Comparison of ENCODE assay signal across 24 cellular contexts in genomic region chr17:73974536-73974935, GRCh38.
A peak's percentile ranks its signal among the peaks of the same experiment; 100 is the strongest.
DNase-seq lines count a peak whose midpoint lies in the region; TF ChIP-seq lines count a peak whose summit lies in the region.
"Had no signal": no experiment of that assay in that cellular context is flagged by ENCODE, and none has a peak within 500 bp of the region (broad histone marks: within the 10 kb centered on the region; RNA-seq: fewer than 3 reads in every experiment).

No MANE protein-coding gene starts in this region.

- no peak overlapping the region for H4K5ac ChIP-seq in mesendoderm (ENCODE audit: low read length)

- intact Hi-C loops in lower leg skin (cut with DNase I; ENCODE audit: low total_unique reads): no loop called here

- H3K4ac ChIP-seq in mesendoderm (ENCODE audit: low read depth, low read length) (no peak overlapping the region), mesenchymal stem cell (ENCODE audit: low read depth in 1 of 2, low read length in 2 of 2) (no peak overlapping the region)

- H2BK15ac ChIP-seq in mesendoderm (replicated peaks; ENCODE audit: low read depth): no peak overlapping the region
- no peak overlapping the region for H2BK15ac ChIP-seq in mesenchymal stem cell (ENCODE audit: low read depth, poor library complexity, severe bottlenecking)

- H2BK12ac ChIP-seq in mesenchymal stem cell (ENCODE audit: low read length in 2 of 2): no peak overlapping the region

- H3K14ac ChIP-seq in mesenchymal stem cell (ENCODE audit: low read length in 2 of 2): no peak overlapping the region

- H3K79me1 ChIP-seq in mesendoderm (ENCODE audit: low read length): no peaks in the 10 kb centered on the region
- no peaks in the 10 kb centered on the region for H3K79me1 ChIP-seq in mesenchymal stem cell (replicated peaks; ENCODE audit: low read length, poor library complexity, severe bottlenecking)

- no peaks in the 10 kb centered on the region for H3K36me3 ChIP-seq in BLaER1
- no peaks in the 10 kb centered on the region for H3K36me3 ChIP-seq in H7 (replicated peaks; ENCODE audit: control insufficient read depth, insufficient read depth, low read length)
- H3K36me3 ChIP-seq in SJCRH30: no peaks in the 10 kb centered on the region
- H3K36me3 ChIP-seq in mesendoderm (ENCODE audit: control insufficient read depth, insufficient read depth, low read length): no peaks in the 10 kb centered on the region
- no peaks in the 10 kb centered on the region for H3K36me3 ChIP-seq in mesenchymal stem cell (ENCODE audit: control insufficient read depth in 1 of 2, insufficient read depth in 2 of 2, low read depth in 1 of 2, low read length in 2 of 2)
- H3K36me3 ChIP-seq: SJSA1 had no signal

- peak overlapping the region; percentile 1 for H2AK5ac ChIP-seq in mesendoderm (ENCODE audit: low read length)
- no peak overlapping the region for H2AK5ac ChIP-seq in mesenchymal stem cell (ENCODE audit: low read length, severe bottlenecking)

- H3K4me2 ChIP-seq in BLaER1 (peak overlapping the region; percentile 44), mesendoderm (ENCODE audit: low read length) (no peak overlapping the region), mesenchymal stem cell (ENCODE audit: low read length, poor library complexity, severe bottlenecking) (no peak overlapping the region)

- H3K9me3 ChIP-seq in BLaER1: 0 out of 2 replicates have a peak, but pooled peaks cover 3% of the 10 kb centered on the region
- H3K9me3 ChIP-seq in SJCRH30 (replicated peaks): no peaks in the 10 kb centered on the region
- no peaks in the 10 kb centered on the region for H3K9me3 ChIP-seq in mesenchymal stem cell (ENCODE audit: control insufficient read depth, low read length)
- H3K9me3 ChIP-seq: SJSA1 had no signal

- no peak for TF ChIP-seq POLR2A in lower leg skin (IDR thresholded peaks at IDR 0.05)

- H3K9ac ChIP-seq in BLaER1 (no peak overlapping the region), mesendoderm (ENCODE audit: low read length) (no peak overlapping the region), mesenchymal stem cell (ENCODE audit: low read length) (no peak overlapping the region)

- peak overlapping the region; percentile 4 for H2BK5ac ChIP-seq in mesendoderm (ENCODE audit: low read length)
- no peak overlapping the region for H2BK5ac ChIP-seq in mesenchymal stem cell (ENCODE audit: low read depth, low read length, poor library complexity, severe bottlenecking)

- no peaks in the 10 kb centered on the region for H4K20me1 ChIP-seq in BLaER1

- H2BK120ac ChIP-seq in mesendoderm (ENCODE audit: low read depth, low read length) (no peak overlapping the region), mesenchymal stem cell (ENCODE audit: low read depth, low read length) (no peak overlapping the region)

- H4K8ac ChIP-seq in mesendoderm (ENCODE audit: low read depth, low read length) (no peak overlapping the region), mesenchymal stem cell (ENCODE audit: low read length) (no peak overlapping the region)

- H3K79me2 ChIP-seq in mesendoderm (ENCODE audit: control insufficient read depth, insufficient read depth, low read length): no peaks in the 10 kb centered on the region

- H3K4me1 ChIP-seq in BLaER1 (peaks cover 47% of the 10 kb centered on the region), SJCRH30 (peaks cover 52% of the 10 kb centered on the region), mesendoderm (ENCODE audit: control insufficient read depth, low read depth, low read length) (peaks cover 8% of the 10 kb centered on the region), mesenchymal stem cell (ENCODE audit: control insufficient read depth, insufficient read depth, low read depth, low read length) (no peaks in the 10 kb centered on the region)
- H3K4me1 ChIP-seq: SJSA1 had no signal

- no peak overlapping the region for H4K91ac ChIP-seq in mesenchymal stem cell (ENCODE audit: low read length)

- peak overlapping the region; percentile 52 for H3K56ac ChIP-seq in mesendoderm (ENCODE audit: low read length)

- H3K18ac ChIP-seq in mesendoderm (ENCODE audit: low read length) (no peak overlapping the region), mesenchymal stem cell (ENCODE audit: low read depth in 1 of 2, low read length in 2 of 2) (no peak overlapping the region)

- H3K23ac ChIP-seq in mesendoderm (ENCODE audit: low read length) (no peak overlapping the region), mesenchymal stem cell (ENCODE audit: low read length in 2 of 2) (no peak overlapping the region)

- H3K27ac ChIP-seq in BLaER1: no peak overlapping the region
- H3K27ac ChIP-seq in SJCRH30: peak overlapping the region; percentile 86
- H3K27ac ChIP-seq in mesendoderm (ENCODE audit: low read depth, low read length): no peak overlapping the region
- H3K27ac ChIP-seq in mesenchymal stem cell (ENCODE audit: low read length, poor library complexity, severe bottlenecking): no peak overlapping the region
- H3K27ac ChIP-seq: SJSA1 had no signal

- TF ChIP-seq CTCF in lower leg skin (IDR thresholded peaks at IDR 0.05): no peak

- H3K27me3 ChIP-seq in BLaER1: no peaks in the 10 kb centered on the region
- no peaks in the 10 kb centered on the region; the same call in 1 of the 2 replicates for H3K27me3 ChIP-seq in H7 (ENCODE audit: control insufficient read depth, insufficient read depth, low read length)
- no peaks in the 10 kb centered on the region for H3K27me3 ChIP-seq in SJCRH30
- H3K27me3 ChIP-seq in mesendoderm (ENCODE audit: insufficient read depth, low read length, poor library complexity): no peaks in the 10 kb centered on the region
- H3K27me3 ChIP-seq in mesenchymal stem cell (ENCODE audit: control insufficient read depth in 1 of 2, insufficient read depth in 1 of 2, low read length in 2 of 2): peaks cover 0 to 77% of the 10 kb centered on the region in 2 experiments

- no peak overlapping the region for H2AFZ ChIP-seq in mesenchymal stem cell (ENCODE audit: low read depth, low read length)

- peak; percentile 42 for DNase-seq in H7
- peak in 1 of 2 experiments; percentile 45 for DNase-seq in SJCRH30
- DNase-seq in mesendoderm: peak; percentile 80
- no peak for DNase-seq in lower leg skin (ENCODE audit: low spot score in 2 of 2)
- no peak for DNase-seq in NCI-H2227 (lab: John Stamatoyannopoulos, UW; ENCODE audit: unreplicated experiment)
- DNase-seq in dermis blood vessel endothelial cell: no peak
- DNase-seq in mesenchymal stem cell: no peak
- DNase-seq: 8988T; CD4-positive, alpha-beta T cell; COR-L47; DMS79; EL; GF-D8; HCEC 1CT; Karpas-422; NCI-H1092 treated with DMSO at 0.1 percent for 48 hours; NCI-H1436; NCI-H187; NCI-H2081 treated with DMSO at 0.1 percent for 48 hours; NCI-H345; NCI-H748 treated with DMSO at 0.1 percent for 48 hours; PC-3 had no signal

- WGBS in mesendoderm (ENCODE audit: extremely low coverage, insufficient coverage, low lambda C conversion rate): no CpG with 5 or more reads among the region's 1 CpG
- 94 to 96% methylated on average over 1 of the region's 1 CpG for WGBS in lower leg skin, 2 donors
- WGBS in mesenchymal stem cell: 88% methylated on average over 1 of the region's 1 CpG

- H3K4me3 ChIP-seq in BLaER1 (no peak overlapping the region), H7 (ENCODE audit: insufficient read depth, low read depth, low read length) (no peak overlapping the region), SJCRH30 (no peak overlapping the region), mesendoderm (ENCODE audit: low read length) (no peak overlapping the region), lower leg skin (ENCODE audit: low read depth, poor library complexity, severe bottlenecking) (no peak overlapping the region), mesenchymal stem cell (ENCODE audit: insufficient read depth in 1 of 2, low read depth in 1 of 2, low read length in 2 of 2) (no peak overlapping the region)
- H3K4me3 ChIP-seq: SJSA1 had no signal

Comparison
In these comparisons a context has a peak if more than half of its experiments do, and no peak if none do; other contexts are left out.
1. DNase-seq: peak in H7 (single experiment) and mesendoderm (single experiment); none in lower leg skin (0 of 2), NCI-H2227 (single experiment), dermis blood vessel endothelial cell (single experiment) and mesenchymal stem cell (single experiment).